ENCODE assay signal across 8 cellular contexts in the genomic region with DNA sequence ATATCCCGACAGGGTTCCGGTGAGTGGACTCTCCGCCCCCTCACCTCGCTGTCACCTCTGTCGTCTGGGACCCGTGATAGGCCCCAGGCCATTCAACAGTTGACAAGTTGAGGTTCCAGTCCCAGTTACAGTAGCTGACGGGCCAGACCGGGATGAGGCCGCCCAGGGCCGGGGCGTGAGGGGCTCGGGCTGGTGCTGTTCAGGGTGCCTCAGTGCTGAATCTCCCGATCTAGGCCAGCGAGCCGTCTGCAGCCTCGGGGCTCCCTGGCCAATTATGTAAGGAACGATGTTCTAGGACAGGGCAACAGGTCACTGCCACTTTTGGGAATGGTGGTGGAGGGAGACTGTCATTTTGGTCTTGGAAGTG. TPM values are rescaled to one million over a fixed set of nuclear protein-coding genes. Genes with fewer than 3 reads are reported as not detected.
DNase-seq lines count a peak whose midpoint lies in the region; ATAC-seq and TF ChIP-seq lines count a peak whose summit lies in the region.

No MANE protein-coding gene starts in this region.

- H3K27me3 ChIP-seq in fibroblast of lung (ENCODE audit: control insufficient read depth, insufficient read depth, low read length) = no peaks in the 10 kb centered on the region

- TF ChIP-seq CTCF in WTC11 (IDR thresholded peaks at IDR 0.05) (no peak), fibroblast of lung (conservative IDR thresholded peaks at IDR 0.05 in 1 of 2, IDR thresholded peaks at IDR 0.05 in 1 of 2; ENCODE audit: low read depth in 1 of 2, low read length in 2 of 2) (no peak), osteocyte (IDR thresholded peaks at IDR 0.05) (no peak)

- no peaks in the 10 kb centered on the region for H3K9me3 ChIP-seq in fibroblast of lung (ENCODE audit: control insufficient read depth, insufficient read depth, low read depth, low read length)

- peaks cover 13% of the 10 kb centered on the region for H3K4me1 ChIP-seq in fibroblast of lung (ENCODE audit: control insufficient read depth, extremely low read depth, insufficient read depth, low read length)

- peaks cover 2% of the 10 kb centered on the region for H3K36me3 ChIP-seq in fibroblast of lung (ENCODE audit: control insufficient read depth, insufficient read depth, low read length)

- ATAC-seq in HG03045 (IDR thresholded peaks at IDR 0.05; ENCODE audit: unreplicated experiment) (peak; percentile 11), WTC11 (peak; percentile 5; the same call in 1 of the 2 replicates), GM18868 (IDR thresholded peaks at IDR 0.05; ENCODE audit: unreplicated experiment) (no peak), GM18520 (IDR thresholded peaks at IDR 0.05; ENCODE audit: unreplicated experiment) (no peak)

- H3K4me3 ChIP-seq in GM08714 (ENCODE audit: low read length) (peak overlapping the region; percentile 79), fibroblast of lung (replicated peaks in 1 of 4; ENCODE audit: control extremely low read depth in 1 of 4, insufficient read depth in 1 of 4, low read depth in 3 of 4, low read length in 4 of 4) (peak overlapping the region; percentile 84 to 99 (median 90))

- peak; percentile 33 for DNase-seq in WTC11 (ENCODE audit: low spot score)
- DNase-seq in fibroblast of lung (ENCODE audit: low read depth in 2 of 2) = peak in 1 of 2 donors; percentile 10
- DNase-seq in osteocyte (ENCODE audit: extremely low spot score, unreplicated experiment) = no peak
- no peak for DNase-seq in C1 segment of cervical spinal cord (lab: John Stamatoyannopoulos, UW)

- peak overlapping the region; percentile 73 for H3K9ac ChIP-seq in fibroblast of lung (ENCODE audit: insufficient read depth, low read length)

- H3K4me1 Mint-ChIP-seq in WTC11 (peaks cover 35% of the 10 kb centered on the region), osteocyte (ENCODE audit: unreplicated experiment) (peaks cover 25% of the 10 kb centered on the region)

- POLR2A ChIA-PET in WTC11 (lab: Charles Lee) = interaction anchor here (1.7 kb wide), 1 partner anchor 72 kb away, joined by 5 read pairs; the partner anchor contains the start of gene CHST6

- peaks cover 15% of the 10 kb centered on the region for H3K79me2 ChIP-seq in fibroblast of lung (ENCODE audit: control insufficient read depth, insufficient read depth, low read length)

- peak overlapping the region; percentile 77 for H3K4me2 ChIP-seq in fibroblast of lung (ENCODE audit: extremely low read depth, insufficient read depth, low read length)

- H3K36me3 Mint-ChIP-seq in WTC11 (peaks cover 21% of the 10 kb centered on the region; the same call in 1 of the 2 replicates), osteocyte (ENCODE audit: unreplicated experiment) (peaks cover 18% of the 10 kb centered on the region)

- CTCF ChIA-PET in WTC11 (lab: Charles Lee) = interaction anchor here (0.7 to 3.5 kb wide), 7 partner anchors 17 to 368 kb away, joined by 3 to 20 read pairs (median 7); partner anchors contain the start of gene ADAT1

- H3K27ac ChIP-seq in fibroblast of lung (ENCODE audit: insufficient read depth, low read length) = peak overlapping the region; percentile 65

- no peak overlapping the region for H3K27ac Mint-ChIP-seq in WTC11
- peak overlapping the region; percentile 50 for H3K27ac Mint-ChIP-seq in osteocyte (ENCODE audit: unreplicated experiment)

- H3K4me3 Mint-ChIP-seq in WTC11 = peak overlapping the region; percentile 100
- H3K4me3 Mint-ChIP-seq in osteocyte (ENCODE audit: unreplicated experiment) = peak overlapping the region; percentile 98

- peak overlapping the region; percentile 60 for H2AFZ ChIP-seq in fibroblast of lung (ENCODE audit: low read length)

- H3K9me3 Mint-ChIP-seq in WTC11 (no peaks in the 10 kb centered on the region), osteocyte (ENCODE audit: unreplicated experiment) (no peaks in the 10 kb centered on the region)

- H4K20me1 ChIP-seq in fibroblast of lung (ENCODE audit: control insufficient read depth, extremely low read depth, insufficient read depth, low read length) = no peaks in the 10 kb centered on the region

- H3K27me3 Mint-ChIP-seq in WTC11 (ENCODE audit: low read depth) = no peaks in the 10 kb centered on the region
- peaks cover 23% of the 10 kb centered on the region for H3K27me3 Mint-ChIP-seq in osteocyte (ENCODE audit: unreplicated experiment)

TF ChIP-seq in WTC11, 78 proteins besides CTCF, POLR2A, EP300 and RAD21:
- TF ChIP-seq, protein P1, sequence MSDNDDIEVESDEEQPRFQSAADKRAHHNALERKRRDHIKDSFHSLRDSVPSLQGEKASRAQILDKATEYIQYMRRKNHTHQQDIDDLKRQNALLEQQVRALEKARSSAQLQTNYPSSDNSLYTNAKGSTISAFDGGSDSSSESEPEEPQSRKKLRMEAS (CRISPR knock-in tag; IDR thresholded peaks at IDR 0.05) = peak; percentile 6; the same call in 1 of the 2 replicates
- no peak for TF ChIP-seq ZNF416 (CRISPR knock-in tag; IDR thresholded peaks at IDR 0.05)

RNA-seq across cellular contexts. Expression of gene GABARAPL2, which starts 0.7 kb away (rescaled TPM):
- total RNA-seq in WTC11 (2021) (60.8 to 63.7 TPM (median 62.7 TPM) in 3 replicates), fibroblast of lung (28.2 and 37.3 TPM in 2 replicates), osteocyte (84.6 and 90.3 TPM in 2 replicates)
- polyA plus RNA-seq in fibroblast of lung = 116 and 159 TPM in 2 replicates
- 112 and 127 TPM in 2 replicates for polyA plus RNA-seq in fibroblast of lung (2012)
- polyA minus RNA-seq in fibroblast of lung (ENCODE audit: low replicate concordance) = 3.8 and 8.1 TPM in 2 replicates

RNA-seq across cellular contexts. Expression of gene TMEM231, which starts 10.8 kb away (rescaled TPM):
- 9.2 to 12.0 TPM (median 10.7 TPM) in 3 replicates for total RNA-seq in WTC11 (2021)
- total RNA-seq in fibroblast of lung = 4.1 and 9.6 TPM in 2 replicates
- 18.8 and 23.4 TPM in 2 replicates for polyA plus RNA-seq in fibroblast of lung
- polyA plus RNA-seq in fibroblast of lung (2012) = 7.7 and 8.9 TPM in 2 replicates
- 81.3 and 91.7 TPM in 2 replicates for polyA minus RNA-seq in fibroblast of lung (ENCODE audit: low replicate concordance)
- total RNA-seq in osteocyte = 8.3 and 8.4 TPM in 2 replicates

RNA-seq across cellular contexts. Expression of gene CHST5, which starts 31.0 kb away (rescaled TPM):
- 0.71 to 0.89 TPM in 2 of 3 replicates, not detected in the other for total RNA-seq in WTC11 (2021)
- total RNA-seq in fibroblast of lung = under 0.01 TPM in 1 of 2 replicates, not detected in the other
- 0.02 TPM in 1 of 2 replicates, not detected in the other for polyA plus RNA-seq in fibroblast of lung
- polyA plus RNA-seq in fibroblast of lung (2012) = not detected in 2 replicates
- not detected in 2 replicates for polyA minus RNA-seq in fibroblast of lung (ENCODE audit: low replicate concordance)
- 0.27 TPM in 1 of 2 replicates, not detected in the other for total RNA-seq in osteocyte

RNA-seq across cellular contexts. Expression of gene ADAT1, which starts 56.2 kb away (rescaled TPM):
- 45.3 to 48.1 TPM (median 46.0 TPM) in 3 replicates for total RNA-seq in WTC11 (2021)
- 47.8 and 50.4 TPM in 2 replicates for total RNA-seq in fibroblast of lung
- 32.1 and 36.2 TPM in 2 replicates for polyA plus RNA-seq in fibroblast of lung
- polyA plus RNA-seq in fibroblast of lung (2012) = 28.9 and 29.9 TPM in 2 replicates
- polyA minus RNA-seq in fibroblast of lung (ENCODE audit: low replicate concordance) = 25.2 and 28.9 TPM in 2 replicates
- 55.0 and 55.9 TPM in 2 replicates for total RNA-seq in osteocyte

Comparison
In these comparisons a context has a peak if more than half of its experiments do, and no peak if none do; other contexts are left out.
1. ATAC-seq: peak in HG03045 (single experiment) and WTC11 (single experiment); none in GM18868 (single experiment) and GM18520 (single experiment).